ENCODE assay signal across 1 cellular context in genomic region chr14:103504991-103505565, GRCh38.
TF ChIP-seq lines count a peak whose summit lies in the region.

No MANE protein-coding gene starts in this region.

TF ChIP-seq in SK-N-SH treated with all-trans-retinoic acid at 6 μM for 48 hours, 23 proteins besides CTCF, POLR2A, EP300 and RAD21 (continued from another document):
- TF ChIP-seq PATZ1 (CRISPR knock-in tag; IDR thresholded peaks at IDR 0.05; ENCODE audit: borderline replicate concordance): no peak
- TF ChIP-seq ZNF8 (CRISPR knock-in tag; IDR thresholded peaks at IDR 0.05): no peak
- no peak for TF ChIP-seq SNAI2 (CRISPR knock-in tag; IDR thresholded peaks at IDR 0.05)
- no peak for TF ChIP-seq CSRNP3 (CRISPR knock-in tag; IDR thresholded peaks at IDR 0.05)
- no peak for TF ChIP-seq TOX (CRISPR knock-in tag; IDR thresholded peaks at IDR 0.05; ENCODE audit: borderline replicate concordance)
- no peak for TF ChIP-seq ZC3H10 (CRISPR knock-in tag; IDR thresholded peaks at IDR 0.05)
- TF ChIP-seq ZFP3 (CRISPR knock-in tag; IDR thresholded peaks at IDR 0.05): no peak
